15 cellular contexts compared by ENCODE assay signal in the genomic region with DNA sequence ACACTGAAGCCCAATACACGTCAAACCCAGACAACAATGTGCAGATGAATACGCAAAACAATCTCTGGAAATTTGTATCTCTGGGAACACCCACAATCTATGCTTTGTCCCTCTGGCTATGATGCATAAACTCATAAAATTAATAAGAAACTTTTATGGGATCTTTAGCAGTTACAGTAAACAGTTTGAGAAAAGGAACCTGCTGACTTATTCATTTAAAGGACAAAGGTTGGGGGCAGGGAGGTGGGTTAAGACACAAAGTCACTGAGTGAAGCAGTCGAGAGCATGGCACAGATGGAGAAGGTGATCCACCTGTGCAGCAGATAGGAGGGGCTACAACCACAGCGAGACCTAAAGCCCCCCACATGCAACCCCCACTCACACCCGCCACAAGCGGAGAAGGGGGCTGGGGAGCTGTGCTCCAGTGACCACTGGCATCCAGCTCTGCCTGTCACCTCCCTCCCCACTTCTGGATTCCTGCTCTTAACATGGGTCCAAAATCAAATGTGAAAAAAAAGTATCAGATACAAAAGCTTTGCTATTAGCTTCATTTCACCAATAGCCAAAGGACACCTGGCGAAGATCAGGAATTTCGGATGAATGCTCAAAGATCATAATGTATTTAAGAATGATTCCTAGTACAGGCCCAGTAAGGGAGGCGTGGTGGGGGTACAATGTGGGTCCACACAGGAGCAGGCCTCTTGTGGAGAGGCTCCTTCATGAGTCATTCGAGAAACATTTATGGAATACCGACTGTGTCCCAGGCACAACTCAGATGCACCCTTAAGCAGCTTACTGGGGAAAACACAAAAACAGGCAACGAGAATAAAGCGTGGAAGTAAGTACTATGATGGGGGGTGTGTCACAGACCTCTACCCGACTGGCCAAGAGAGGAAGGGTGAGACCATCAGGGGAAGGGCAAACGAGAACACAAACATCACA. TPM values are rescaled to one million over a fixed set of nuclear protein-coding genes. Genes with fewer than 3 reads are reported as not detected.
DNase-seq lines count a peak whose midpoint lies in the region; ATAC-seq and TF ChIP-seq lines count a peak whose summit lies in the region.
"Had no signal": no experiment of that assay in that cellular context is flagged by ENCODE, and none has a peak within 500 bp of the region (broad histone marks: within the 10 kb centered on the region; RNA-seq: fewer than 3 reads in every experiment).

No MANE protein-coding gene starts in this region.

- no peaks in the 10 kb centered on the region for H3K36me3 ChIP-seq in HCT116 (ENCODE audit: control insufficient read depth in 1 of 2, insufficient read depth in 2 of 2, low read length in 2 of 2)
- H3K36me3 ChIP-seq in smooth muscle cell (ENCODE audit: low read depth), result no peaks in the 10 kb centered on the region
- H3K36me3 ChIP-seq in naive thymus-derived CD4-positive, alpha-beta T cell (ENCODE audit: control insufficient read depth in 2 of 3, insufficient read depth in 3 of 3, low read length in 3 of 3), result no peaks in the 10 kb centered on the region

- H2AFZ ChIP-seq in HCT116 (ENCODE audit: low read depth, low read length, poor library complexity, severe bottlenecking) (no peak overlapping the region), smooth muscle cell (ENCODE audit: low read depth) (no peak overlapping the region)

- H3K9ac ChIP-seq in HCT116 (ENCODE audit: low read length) (no peak overlapping the region), smooth muscle cell (ENCODE audit: low read depth) (no peak overlapping the region)

- H3K4me1 ChIP-seq in HCT116 (ENCODE audit: control insufficient read depth in 1 of 2, insufficient read depth in 2 of 2, low read length in 2 of 2) (peaks cover 7 to 13% of the 10 kb centered on the region in 2 experiments; a peak in 3 of 4 replicates), smooth muscle cell (ENCODE audit: low read depth) (peaks cover 15% of the 10 kb centered on the region)
- no peaks in the 10 kb centered on the region for H3K4me1 ChIP-seq in naive thymus-derived CD4-positive, alpha-beta T cell (ENCODE audit: control insufficient read depth in 2 of 2, insufficient read depth in 2 of 2, low read length in 2 of 2)

- intact Hi-C loops in HCT116 (cut with micrococcal nuclease), result no loop called here
- intact Hi-C loops in naive thymus-derived CD4-positive, alpha-beta T cell (cut with micrococcal nuclease), result no loop called here

- DNase-seq in HCT116 (ENCODE audit: low read depth, low spot score) (no peak), SK-MEL-5 (ENCODE audit: low read depth, low spot score) (peak; percentile 0), glomerular visceral epithelial cell (ENCODE audit: extremely low spot score) (peak; percentile 78), smooth muscle cell (lab: John Stamatoyannopoulos, UW; ENCODE audit: unreplicated experiment) (no peak), NCI-H2081 treated with DMSO at 0.1 percent for 48 hours (lab: John Stamatoyannopoulos, UW) (no peak), NCI-H345 (lab: John Stamatoyannopoulos, UW) (no peak)
- no peak for DNase-seq in naive thymus-derived CD4-positive, alpha-beta T cell
- DNase-seq: activated CD8-positive, alpha-beta memory T cell treated with anti-CD3 and anti-CD28 coated beads for 24 hours; DMS 273 treated with DMSO at 0.1 percent for 48 hours; NCI-H2081; nucleus accumbens; stimulated activated naive B cell treated with anti-CD40 and anti-IgM and Interleukin-4, amounts not matched to agents 10 μg/mL and 1 μg/mL and 100 μg/mL, for 72 hours; T-helper 9 cell had no signal

- H3K9me3 ChIP-seq in HCT116 (ENCODE audit: control insufficient read depth in 1 of 2, insufficient read depth in 1 of 2, low read depth in 1 of 2, low read length in 2 of 2) (no peaks in the 10 kb centered on the region), smooth muscle cell (replicated peaks; ENCODE audit: low read depth) (no peaks in the 10 kb centered on the region)
- no peaks in the 10 kb centered on the region for H3K9me3 ChIP-seq in naive thymus-derived CD4-positive, alpha-beta T cell (ENCODE audit: control insufficient read depth in 2 of 3, low read length in 3 of 3)

- H4K20me1 ChIP-seq in HCT116 (ENCODE audit: insufficient read depth) (no peaks in the 10 kb centered on the region), smooth muscle cell (ENCODE audit: low read depth) (peaks cover 45% of the 10 kb centered on the region)

- no TSS peak for BruUV-seq in HCT116 (replicated peaks; lab: Mats Ljungman, UMichigan)

- TF ChIP-seq RAD21 in HCT116 (IDR thresholded peaks at IDR 0.05; ENCODE audit: low read depth), result no peak

- peaks cover 0 to 2% (median 0%) of the 10 kb centered on the region in 11 donors for H3K9me3 Mint-ChIP-seq in naive thymus-derived CD4-positive, alpha-beta T cell
- H3K9me3 Mint-ChIP-seq: IgD-negative memory B cell had no signal

- RAD21 ChIA-PET in HCT116 (lab: Charles Lee; ENCODE audit: low non-redundant PET in 1 of 2, low total read pairs in 2 of 2, uncharacterized antibody in 2 of 2, unreplicated experiment in 2 of 2), result no interaction called here

- TF ChIP-seq CTCF in HCT116 (IDR thresholded peaks at IDR 0.05 in 2 of 3, conservative IDR thresholded peaks at IDR 0.05 in 1 of 3; ENCODE audit: borderline replicate concordance in 1 of 3, insufficient read depth in 1 of 3, low read depth in 2 of 3, low read length in 2 of 3), result no peak
- no peak for TF ChIP-seq CTCF in smooth muscle cell (IDR thresholded peaks at IDR 0.05; ENCODE audit: borderline replicate concordance, insufficient read depth, poor library complexity, severe bottlenecking)

- 64% methylated on average over 15 of the region's 15 CpGs for WGBS in smooth muscle cell (ENCODE audit: low lambda C conversion rate)

- in situ Hi-C loops in SK-MEL-5 (cut with HindIII; ENCODE audit: low pct_unique_long_range_greater_than_20kb, low sequenced_read_pairs), result no loop called here

- no peak for TF ChIP-seq POLR2A in HCT116 (IDR thresholded peaks at IDR 0.05; ENCODE audit: borderline replicate concordance, extremely low read depth, insufficient read depth, insufficient read length)

- H3K4me3 Mint-ChIP-seq in naive thymus-derived CD4-positive, alpha-beta T cell, result no peak overlapping the region
- H3K4me3 Mint-ChIP-seq: stimulated activated naive B cell treated with anti-CD40 and anti-IgM and Interleukin-4, amounts not matched to agents 10 μg/mL and 1 μg/mL and 100 μg/mL, for 72 hours had no signal

- no peaks in the 10 kb centered on the region for H3K27me3 ChIP-seq in HCT116 (ENCODE audit: insufficient read depth, low read length)
- H3K27me3 ChIP-seq in smooth muscle cell (ENCODE audit: low read depth), result no peaks in the 10 kb centered on the region
- H3K27me3 ChIP-seq in naive thymus-derived CD4-positive, alpha-beta T cell (ENCODE audit: control insufficient read depth in 2 of 2, insufficient read depth in 2 of 2, low read length in 2 of 2), result no peaks in the 10 kb centered on the region

- H3K27ac ChIP-seq in HCT116 (ENCODE audit: low read depth, low read length), result no peak overlapping the region
- no peak overlapping the region for H3K27ac ChIP-seq in smooth muscle cell (ENCODE audit: low read depth)
- no peak overlapping the region for H3K27ac ChIP-seq in naive thymus-derived CD4-positive, alpha-beta T cell (ENCODE audit: low read depth, low read length)

- no peak overlapping the region for H3K27ac Mint-ChIP-seq in naive thymus-derived CD4-positive, alpha-beta T cell
- H3K27ac Mint-ChIP-seq: stimulated activated naive B cell treated with anti-CD40 and anti-IgM and Interleukin-4, amounts not matched to agents 10 μg/mL and 1 μg/mL and 100 μg/mL, for 72 hours had no signal

- CTCF ChIA-PET in HCT116 (lab: Charles Lee), result no interaction called here
- CTCF ChIA-PET in naive thymus-derived CD4-positive, alpha-beta T cell (lab: Charles Lee), result no interaction called here

- H3K4me3 ChIP-seq in HCT116 (replicated peaks in 1 of 2; ENCODE audit: low read depth in 1 of 2, low read length in 2 of 2) (no peak overlapping the region), smooth muscle cell (no peak overlapping the region)
- H3K4me3 ChIP-seq in naive thymus-derived CD4-positive, alpha-beta T cell (ENCODE audit: low read length), result no peak overlapping the region

- POLR2A ChIA-PET in HCT116 (lab: Charles Lee), result no interaction called here
- POLR2A ChIA-PET in naive thymus-derived CD4-positive, alpha-beta T cell (lab: Charles Lee), result no interaction called here

- H3K4me2 ChIP-seq in HCT116 (ENCODE audit: low read length) (peak overlapping the region; percentile 52), smooth muscle cell (peak overlapping the region; percentile 54)

- peaks cover 0 to 6% (median 0%) of the 10 kb centered on the region in 7 donors for H3K4me1 Mint-ChIP-seq in naive thymus-derived CD4-positive, alpha-beta T cell
- H3K4me1 Mint-ChIP-seq: stimulated activated naive B cell treated with anti-CD40 and anti-IgM and Interleukin-4, amounts not matched to agents 10 μg/mL and 1 μg/mL and 100 μg/mL, for 72 hours had no signal

- ATAC-seq in HCT116, result peak; percentile 89
- no peak for ATAC-seq in GM19324 (IDR thresholded peaks at IDR 0.05; ENCODE audit: low FRiP score, unreplicated experiment)
- no peak for ATAC-seq in naive thymus-derived CD4-positive, alpha-beta T cell
- ATAC-seq: stimulated activated naive B cell treated with anti-CD40 and anti-IgM and Interleukin-4, amounts not matched to agents 10 μg/mL and 1 μg/mL and 100 μg/mL, for 72 hours had no signal

- H3K9me2 ChIP-seq in HCT116 (ENCODE audit: insufficient read depth), result no peaks in the 10 kb centered on the region

- peaks cover 0 to 9% (median 0%) of the 10 kb centered on the region in 5 donors for H3K36me3 Mint-ChIP-seq in naive thymus-derived CD4-positive, alpha-beta T cell
- H3K36me3 Mint-ChIP-seq: stimulated activated naive B cell treated with anti-CD40 and anti-IgM and Interleukin-4, amounts not matched to agents 10 μg/mL and 1 μg/mL and 100 μg/mL, for 72 hours had no signal

- no peaks in the 10 kb centered on the region for H3F3A ChIP-seq in smooth muscle cell (ENCODE audit: low read depth)

- H3K79me2 ChIP-seq in HCT116 (ENCODE audit: insufficient read depth, low read length) (no peaks in the 10 kb centered on the region), smooth muscle cell (ENCODE audit: low read depth) (peaks cover 12% of the 10 kb centered on the region)

- H3K27me3 Mint-ChIP-seq in naive thymus-derived CD4-positive, alpha-beta T cell, result no peaks in the 10 kb centered on the region
- H3K27me3 Mint-ChIP-seq: IgD-negative memory B cell; stimulated activated naive B cell treated with anti-CD40 and anti-IgM and Interleukin-4, amounts not matched to agents 10 μg/mL and 1 μg/mL and 100 μg/mL, for 72 hours had no signal

TF ChIP-seq in HCT116, 20 proteins besides CTCF, POLR2A, EP300 and RAD21 (continues in another document):
- TF ChIP-seq JUND (IDR thresholded peaks at IDR 0.05), result 0 out of 2 replicates have a peak, but pooled peaks have one; percentile 10

RNA-seq across cellular contexts. Expression of a gene that starts 44.8 kb away (rescaled TPM):
- total RNA-seq in HCT116 (2021; ENCODE audit: unreplicated experiment) (23.1 TPM), smooth muscle cell (10.4 and 13.8 TPM in 2 replicates)
- 26.0 and 28.6 TPM in 2 replicates for polyA plus RNA-seq in HCT116 (2012)
- total RNA-seq in SK-MEL-5 (2014; rRNA removed; shearing (Covaris generic)), result 4.8 and 50.7 TPM in 2 replicates
- 15.2 and 23.3 TPM in 2 replicates for polyA plus RNA-seq in SK-MEL-5 (2015; cell fraction: cytosol; rRNA removed)
- 2.1 and 4.0 TPM in 2 replicates for polyA plus RNA-seq in SK-MEL-5 (2015; cell fraction: nucleus; rRNA removed)
- polyA plus RNA-seq in smooth muscle cell, result 37.4 and 50.7 TPM in 2 replicates
- total RNA-seq in naive thymus-derived CD4-positive, alpha-beta T cell, result 10 to 100 TPM in 2 of 5 experiments, 1 to 10 TPM in 3; 2.9 to 34.7 (median 5.9) TPM
- polyA plus RNA-seq in naive thymus-derived CD4-positive, alpha-beta T cell, result 1 to 10 TPM in 1 of 2 donors, under 1 TPM in 1; 0.97 to 3.9 TPM

Comparison
In these comparisons a context has a peak if more than half of its experiments do, and no peak if none do; other contexts are left out.
1. DNase-seq: peak in SK-MEL-5 (single experiment) and glomerular visceral epithelial cell (single experiment); none in HCT116 (single experiment), smooth muscle cell (single experiment), NCI-H2081 treated with DMSO at 0.1 percent for 48 hours (single experiment), naive thymus-derived CD4-positive, alpha-beta T cell (0 of 9) and NCI-H345 (single experiment).